8 cellular contexts compared by ENCODE assay signal in the genomic region with DNA sequence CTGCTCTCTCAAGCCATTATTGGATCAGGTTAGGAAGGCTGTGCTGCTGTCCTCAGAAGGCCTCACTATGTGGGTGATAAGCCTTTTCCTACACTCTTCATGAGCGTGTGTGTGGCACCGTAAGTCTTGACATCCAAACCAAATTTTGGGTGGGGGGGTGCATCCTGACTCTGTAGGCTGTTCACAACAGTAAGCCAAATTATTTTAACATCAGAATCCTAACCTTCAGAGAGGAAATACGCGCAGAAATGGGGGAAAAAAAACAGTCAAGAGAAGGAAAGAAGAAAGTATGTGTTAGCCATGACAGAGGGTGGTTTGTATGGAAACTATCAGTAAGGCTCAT. TPM values are rescaled to one million over a fixed set of nuclear protein-coding genes. Genes with fewer than 3 reads are reported as not detected.
DNase-seq lines count a peak whose midpoint lies in the region; ATAC-seq, FAIRE-seq and TF ChIP-seq lines count a peak whose summit lies in the region.
"Had no signal": no experiment of that assay in that cellular context is flagged by ENCODE, and none has a peak within 500 bp of the region (broad histone marks: within the 10 kb centered on the region; RNA-seq: fewer than 3 reads in every experiment).

No MANE protein-coding gene starts in this region.

- H3K27ac ChIP-seq in KMS-11 (peak overlapping the region; percentile 83), mammary epithelial cell (ENCODE audit: insufficient read depth, low read depth, low read length) (no peak overlapping the region), gastrocnemius medialis (peak overlapping the region; percentile 77 to 85 (median 82))

- dilution Hi-C loops in mammary epithelial cell (cut with HindIII; ENCODE audit: low sequenced_read_pairs), result loop anchor here (5.0 kb wide), 1 partner anchor 195 kb away; no protein-coding TSS in a partner anchor

- CTCF ChIA-PET in mammary epithelial cell (lab: Charles Lee; ENCODE audit: low non-redundant PET), result interaction anchor here (0.5 to 2.2 kb wide), 8 partner anchors 17 to 242 kb away, joined by 3 to 31 read pairs (median 4); no protein-coding TSS in a partner anchor

- H3K36me3 ChIP-seq in KMS-11 (ENCODE audit: insufficient read depth), result no peaks in the 10 kb centered on the region
- H3K36me3 ChIP-seq in mammary epithelial cell (ENCODE audit: insufficient read depth, low read length), result peaks cover 2% of the 10 kb centered on the region
- no peaks in the 10 kb centered on the region for H3K36me3 ChIP-seq in gastrocnemius medialis

- no peaks in the 10 kb centered on the region for H3K9me3 ChIP-seq in mammary epithelial cell (replicated peaks; ENCODE audit: insufficient read depth, low read length)
- H3K9me3 ChIP-seq in gastrocnemius medialis, result no peaks in the 10 kb centered on the region

- H4K20me1 ChIP-seq in KMS-11 (ENCODE audit: insufficient read depth) (no peaks in the 10 kb centered on the region), mammary epithelial cell (ENCODE audit: insufficient read depth, low read length) (no peaks in the 10 kb centered on the region)

- WGBS in mammary epithelial cell (ENCODE audit: low coverage, missing lambda C conversion rate), result 93% methylated on average over 4 of the region's 4 CpGs

- H3K4me1 ChIP-seq in KMS-11 (ENCODE audit: low read depth, poor library complexity, severe bottlenecking) (peaks cover 60% of the 10 kb centered on the region), mammary epithelial cell (ENCODE audit: insufficient read depth, low read length) (peaks cover 28% of the 10 kb centered on the region), gastrocnemius medialis (peaks cover 6 to 19% of the 10 kb centered on the region in 2 donors)

- DNase-seq in GM12865 (ENCODE audit: low read depth), result no peak
- no peak for DNase-seq in mammary epithelial cell
- DNase-seq in gastrocnemius medialis, result no peak
- DNase-seq in NCI-H2227 (lab: John Stamatoyannopoulos, UW; ENCODE audit: unreplicated experiment), result no peak
- DNase-seq in GM19239 (ENCODE audit: insufficient read length, low spot score), result no peak
- DNase-seq in germinal center (ENCODE audit: low spot score), result no peak

- no peak for ATAC-seq in gastrocnemius medialis

- H3K79me2 ChIP-seq in KMS-11 (ENCODE audit: insufficient read depth, low read depth), result no peaks in the 10 kb centered on the region
- no peaks in the 10 kb centered on the region for H3K79me2 ChIP-seq in mammary epithelial cell (ENCODE audit: insufficient read depth, low read length)

- H2AFZ ChIP-seq in KMS-11 (ENCODE audit: low read depth) (peak overlapping the region; percentile 51), mammary epithelial cell (ENCODE audit: low read depth, low read length) (peak overlapping the region; percentile 74)

- H3K27me3 ChIP-seq in KMS-11 (ENCODE audit: insufficient read depth, low read depth) (no peaks in the 10 kb centered on the region), mammary epithelial cell (ENCODE audit: insufficient read depth, low read length) (no peaks in the 10 kb centered on the region), gastrocnemius medialis (no peaks in the 10 kb centered on the region)

- no peak for TF ChIP-seq CTCF in GM12865 (IDR thresholded peaks at IDR 0.05; ENCODE audit: insufficient read depth, low read depth, low read length, missing control alignments)
- TF ChIP-seq CTCF in KMS-11 (conservative IDR thresholded peaks at IDR 0.05; ENCODE audit: low read depth, low read length), result peak; percentile 66; the same call in 1 of the 2 replicates
- no peak for TF ChIP-seq CTCF in mammary epithelial cell (conservative IDR thresholded peaks at IDR 0.05 in 1 of 2, IDR thresholded peaks at IDR 0.05 in 1 of 2; ENCODE audit: extremely low read depth in 1 of 2, insufficient read depth in 1 of 2, low read depth in 1 of 2, low read length in 2 of 2)
- TF ChIP-seq CTCF in gastrocnemius medialis (IDR thresholded peaks at IDR 0.05 in 4 of 5, conservative IDR thresholded peaks at IDR 0.05 in 1 of 5), result no peak

- peak overlapping the region; percentile 52 for H3K4me3 ChIP-seq in GM12865 (ENCODE audit: low read depth, low read length)
- H3K4me3 ChIP-seq in KMS-11 (IDR thresholded peaks at IDR 0.05; ENCODE audit: insufficient read depth, low read depth, low read length), result no peak overlapping the region
- no peak overlapping the region for H3K4me3 ChIP-seq in mammary epithelial cell (replicated peaks in 1 of 3; ENCODE audit: insufficient read depth in 1 of 3, low read depth in 2 of 3, low read length in 3 of 3)
- H3K4me3 ChIP-seq in gastrocnemius medialis, result no peak overlapping the region

- no peak for TF ChIP-seq POLR2A in gastrocnemius medialis (IDR thresholded peaks at IDR 0.05)

- intact Hi-C loops in mammary epithelial cell (cut with micrococcal nuclease) (loop anchor here (1.0 to 5.0 kb wide), 4 partner anchors 70 to 440 kb away; no protein-coding TSS in a partner anchor), gastrocnemius medialis (cut with DNase I; ENCODE audit: low total_unique reads) (loop anchor here (1.0 to 10.0 kb wide), 3 partner anchors 193 to 438 kb away; a partner anchor contains a TSS)

- FAIRE-seq in GM19239 (lab: Jason Lieb, UNC), result no peak
- FAIRE-seq: frontal cortex had no signal

- in situ Hi-C loops in mammary epithelial cell (cut with MboI; ENCODE audit: low sequenced_read_pairs in 2 of 2), result loop anchor here (5.0 kb wide), 3 partner anchors 190 to 320 kb away; no protein-coding TSS in a partner anchor
- in situ Hi-C loops in gastrocnemius medialis (cut with MboI; ENCODE audit: low sequenced_read_pairs in 4 of 4), result loop anchor here (5.0 to 25.0 kb wide), 2 partner anchors 190 to 330 kb away; no protein-coding TSS in a partner anchor

- H3K4me2 ChIP-seq in KMS-11, result peak overlapping the region; percentile 70
- H3K4me2 ChIP-seq in mammary epithelial cell (ENCODE audit: insufficient read depth, low read depth, low read length), result no peak overlapping the region

- no TSS peak for BruUV-seq in mammary epithelial cell (replicated peaks; lab: Mats Ljungman, UMichigan)

- H3K9ac ChIP-seq in KMS-11, result peak overlapping the region; percentile 52; the same call in 1 of the 2 replicates
- H3K9ac ChIP-seq in mammary epithelial cell (ENCODE audit: insufficient read depth, low read length), result no peak overlapping the region

RNA-seq across cellular contexts. Expression of a gene that starts 21.0 kb away (rescaled TPM):
- total RNA-seq in mammary epithelial cell (10 to 100 TPM; 13.0 to 20.5 TPM), gastrocnemius medialis (1 to 10 TPM in 1 of 4 donors, under 1 TPM in 3; 0.39 to 2.1 (median 0.52) TPM)
- polyA plus RNA-seq in mammary epithelial cell, result 11.4 TPM
- 27.1 TPM for polyA minus RNA-seq in mammary epithelial cell

RNA-seq across cellular contexts. Expression of a gene that starts 23.0 kb away (rescaled TPM):
- 100 to 1,000 TPM in 1 of 2 donors, 10 to 100 TPM in 1; 48.9 to 116 TPM for total RNA-seq in mammary epithelial cell
- 51.3 TPM for polyA plus RNA-seq in mammary epithelial cell
- polyA minus RNA-seq in mammary epithelial cell, result 50.4 TPM
- total RNA-seq in gastrocnemius medialis, result 1 to 10 TPM; 4.3 to 8.7 (median 5.8) TPM

Comparison
In these comparisons a context has a peak if more than half of its experiments do, and no peak if none do; other contexts are left out.
1. RNA of a gene that starts 21.0 kb away (total RNA-seq): 13.0 to 20.5 TPM in mammary epithelial cell; 0.39 to 2.1 TPM in gastrocnemius medialis; every median in the first group is over 4 times any median in the second.
2. RNA of a gene that starts 23.0 kb away (total RNA-seq): 48.9 to 116 TPM in mammary epithelial cell; 4.3 to 8.7 TPM in gastrocnemius medialis; every median in the first group is over 4 times any median in the second.